Comparison of ENCODE assay signal across 15 cellular contexts in genomic region chr4:24559889-24560288, GRCh38.
DNase-seq lines count a peak whose midpoint lies in the region; ATAC-seq, FAIRE-seq and TF ChIP-seq lines count a peak whose summit lies in the region.
"Had no signal": no experiment of that assay in that cellular context is flagged by ENCODE, and none has a peak within 500 bp of the region (broad histone marks: within the 10 kb centered on the region; RNA-seq: fewer than 3 reads in every experiment).

No MANE protein-coding gene starts in this region.

- no peaks in the 10 kb centered on the region for H3K9me3 ChIP-seq in adipocyte (ENCODE audit: control insufficient read depth, low read length)
- H3K9me3 ChIP-seq: sigmoid colon, SJSA1 had no signal

- no peak overlapping the region for H3K9ac ChIP-seq in adipocyte (ENCODE audit: low read length)

- no peaks in the 10 kb centered on the region for H3K27me3 ChIP-seq in adipocyte (replicated peaks; ENCODE audit: control insufficient read depth, insufficient read depth, low read length)
- H3K27me3 ChIP-seq: sigmoid colon, SJSA1 had no signal

- no peak overlapping the region for H3K4me3 ChIP-seq in adipocyte (ENCODE audit: low read length)
- no peak overlapping the region for H3K4me3 ChIP-seq in fibroblast of pulmonary artery (replicated peaks; ENCODE audit: low read depth, low read length)
- H3K4me3 ChIP-seq: sigmoid colon, SJSA1 had no signal

- ATAC-seq in GM18517 (IDR thresholded peaks at IDR 0.05; ENCODE audit: unreplicated experiment) (no peak), GM19397 (IDR thresholded peaks at IDR 0.05; ENCODE audit: unreplicated experiment) (no peak)
- ATAC-seq: activated CD8-positive, alpha-beta memory T cell treated with anti-CD3 and anti-CD28 coated beads, Interleukin-2, amount 10 ng/mL, durations not matched to agents 7 days and 5 days; HepG2 had no signal

- H3K36me3 ChIP-seq in adipocyte (ENCODE audit: control insufficient read depth, insufficient read depth, low read length, severe bottlenecking), result peaks cover 13% of the 10 kb centered on the region

- H3K4me1 ChIP-seq in adipocyte (ENCODE audit: control insufficient read depth, insufficient read depth, low read length), result peaks cover 40% of the 10 kb centered on the region

- peak; percentile 21 for DNase-seq in ELR (ENCODE audit: low read depth)
- peak; percentile 36 for DNase-seq in adipocyte (ENCODE audit: low read depth)
- peak; percentile 61 for DNase-seq in fibroblast of pulmonary artery (ENCODE audit: low read depth)
- DNase-seq in NCI-H187 (lab: John Stamatoyannopoulos, UW), result no peak
- DNase-seq in NCI-H187 treated with DMSO at 0.1 percent for 48 hours (lab: John Stamatoyannopoulos, UW), result no peak
- DNase-seq: activated CD8-positive, alpha-beta memory T cell treated with anti-CD3 and anti-CD28 coated beads, Interleukin-2, amount 10 ng/mL, durations not matched to agents 7 days and 5 days; cortex of kidney; NCI-H1930; sigmoid colon; substantia nigra had no signal

- peak; percentile 57 for FAIRE-seq in A204.1 (lab: Jason Lieb, UNC)
- FAIRE-seq: HepG2 had no signal

- TF ChIP-seq CTCF in fibroblast of pulmonary artery (IDR thresholded peaks at IDR 0.05; ENCODE audit: low read length, missing control alignments), result no peak

Comparison
In these comparisons a context has a peak if more than half of its experiments do, and no peak if none do; other contexts are left out.
1. DNase-seq: peak in ELR (single experiment), adipocyte (single experiment) and fibroblast of pulmonary artery (single experiment); none in NCI-H187 (0 of 2) and NCI-H187 treated with DMSO at 0.1 percent for 48 hours (single experiment).